9 cellular contexts compared by ENCODE assay signal in genomic region chr20:50518270-50518721, GRCh38. TPM values are rescaled to one million over a fixed set of nuclear protein-coding genes. Genes with fewer than 3 reads are reported as not detected.
DNase-seq lines count a peak whose midpoint lies in the region; ATAC-seq lines count a peak whose summit lies in the region.
"Had no signal": no experiment of that assay in that cellular context is flagged by ENCODE, and none has a peak within 500 bp of the region (broad histone marks: within the 10 kb centered on the region; RNA-seq: fewer than 3 reads in every experiment).

No MANE protein-coding gene starts in this region.

- H3K4me1 ChIP-seq in SJCRH30 (peaks cover 19% of the 10 kb centered on the region), endocrine pancreas (ENCODE audit: control insufficient read depth, insufficient read depth, low read length) (peaks cover 21% of the 10 kb centered on the region), aorta (ENCODE audit: control insufficient read depth in 1 of 2, insufficient read depth in 2 of 2, low read length in 2 of 2) (peaks cover 5 to 19% of the 10 kb centered on the region in 2 donors)

- DNase-seq in ELR (ENCODE audit: low read depth) (peak; percentile 84), SJCRH30 (peak in 1 of 2 experiments; percentile 30), renal cortical epithelial cell (ENCODE audit: low read depth) (peak; percentile 72), globus pallidus (ENCODE audit: low spot score) (no peak), GF-D8 (lab: John Stamatoyannopoulos, UW) (no peak), aorta (no peak)

- ATAC-seq in GM18873 (IDR thresholded peaks at IDR 0.05; ENCODE audit: low FRiP score, unreplicated experiment) (no peak), aorta (ENCODE audit: low FRiP score) (no peak)

- no peak overlapping the region for H3K9ac ChIP-seq in endocrine pancreas (ENCODE audit: control insufficient read depth, insufficient read depth, low read length)

- H3K27ac ChIP-seq in SJCRH30 (peak overlapping the region; percentile 0; the same call in 1 of the 2 replicates), aorta (ENCODE audit: low read depth in 1 of 2, low read length in 2 of 2) (no peak overlapping the region)

- 60 to 68% methylated on average over 4 of the region's 4 CpGs for WGBS in aorta, 2 donors

- peaks cover 7% of the 10 kb centered on the region; the same call in 1 of the 2 replicates for H3K36me3 ChIP-seq in SJCRH30
- H3K36me3 ChIP-seq in endocrine pancreas (ENCODE audit: control insufficient read depth, insufficient read depth, low read length): no peaks in the 10 kb centered on the region
- H3K36me3 ChIP-seq in aorta (ENCODE audit: control insufficient read depth in 1 of 2, insufficient read depth in 2 of 2, low read length in 1 of 2): no peaks in the 10 kb centered on the region
- H3K36me3 ChIP-seq: HAP-1 had no signal

- intact Hi-C loops in aorta (cut with DNase I): no loop called here

- no peaks in the 10 kb centered on the region for H3K9me3 ChIP-seq in SJCRH30 (replicated peaks)
- H3K9me3 ChIP-seq in endocrine pancreas (ENCODE audit: control insufficient read depth, low read length): no peaks in the 10 kb centered on the region
- H3K9me3 ChIP-seq in aorta (ENCODE audit: control insufficient read depth, low read length): no peaks in the 10 kb centered on the region
- H3K9me3 ChIP-seq: HAP-1 had no signal

- H3K4me3 ChIP-seq in SJCRH30 (no peak overlapping the region), endocrine pancreas (ENCODE audit: control insufficient read depth, insufficient read depth, low read length) (peak overlapping the region; percentile 55), aorta (ENCODE audit: low read length in 2 of 2) (no peak overlapping the region)
- H3K4me3 ChIP-seq: HAP-1 had no signal

- H3K27me3 ChIP-seq in SJCRH30 (no peaks in the 10 kb centered on the region), endocrine pancreas (ENCODE audit: control insufficient read depth, insufficient read depth, low read length) (no peaks in the 10 kb centered on the region), aorta (ENCODE audit: control insufficient read depth in 1 of 2, insufficient read depth in 2 of 2, low read length in 1 of 2) (no peaks in the 10 kb centered on the region)

RNA-seq across cellular contexts. Expression of gene PTPN1, which starts 8.1 kb away (rescaled TPM):
- 64.3 and 72.3 TPM in 2 replicates for total RNA-seq in SJCRH30 (2014; rRNA removed; shearing (Covaris generic))
- 42.5 and 89.1 TPM in 2 replicates for total RNA-seq in renal cortical epithelial cell
- total RNA-seq in aorta: 10 to 100 TPM; 31.2 to 51.6 TPM
- 10 to 100 TPM; 17.7 to 19.8 TPM for polyA plus RNA-seq in aorta

Comparison
In these comparisons a context has a peak if more than half of its experiments do, and no peak if none do; other contexts are left out.
1. DNase-seq: peak in ELR (single experiment) and renal cortical epithelial cell (single experiment); none in globus pallidus (single experiment), GF-D8 (single experiment) and aorta (0 of 2).